ENCODE assay signal across 8 cellular contexts in genomic region chr19:19732579-19733501, GRCh38. TPM values are rescaled to one million over a fixed set of nuclear protein-coding genes. Genes with fewer than 3 reads are reported as not detected.
DNase-seq lines count a peak whose midpoint lies in the region; ATAC-seq, FAIRE-seq and TF ChIP-seq lines count a peak whose summit lies in the region.

TSS of gene ZNF14 (minus strand) at chr19:19733112. CDS start at chr19:19732958, 154 bp downstream.

- TF ChIP-seq CTCF in D721Med (IDR thresholded peaks at IDR 0.05; ENCODE audit: insufficient read depth, missing control alignments) (no peak), OCI-LY3 (IDR thresholded peaks at IDR 0.05; ENCODE audit: low read depth, low read length) (peak; percentile 39)

- H3K27ac ChIP-seq in OCI-LY3 (ENCODE audit: low read length) = peak within 1 kb of the TSS; percentile 45

- no peak for FAIRE-seq in D721Med (lab: Jason Lieb, UNC)

- peak within 1 kb of the TSS; percentile 91 for H2AFZ ChIP-seq in OCI-LY3 (ENCODE audit: low read depth, low read length)

- peak within 1 kb of the TSS; percentile 86 for H3K9ac ChIP-seq in OCI-LY3 (ENCODE audit: low read length)

- H4K20me1 ChIP-seq in OCI-LY3 (ENCODE audit: insufficient read depth, low read length) = no peaks in the 10 kb centered on the region

- H3K27me3 ChIP-seq in OCI-LY3 (ENCODE audit: low read depth, low read length) = no peaks in the 10 kb centered on the region

- peak; percentile 99 for ATAC-seq in GM21390 (IDR thresholded peaks at IDR 0.05; ENCODE audit: unreplicated experiment)

- peaks cover 4% of the 10 kb centered on the region for H3K4me1 ChIP-seq in OCI-LY3 (ENCODE audit: low read length)

- peak within 1 kb of the TSS; percentile 77 for H3K4me2 ChIP-seq in OCI-LY3 (ENCODE audit: low read length)

- peak; percentile 97 for DNase-seq in D721Med (ENCODE audit: insufficient read length, low spot score)
- peak in 72 of 76 experiments; percentile 31 to 94 (median 80) for DNase-seq in HUDEP-2 (lab: John Stamatoyannopoulos, UW; ENCODE audit: unreplicated experiment in 76 of 76)
- peak; percentile 86 for DNase-seq in activated T-cell treated with anti-CD3 and anti-CD28 coated beads for 48 hours (ENCODE audit: low read depth)
- peak; percentile 88 to 90 for DNase-seq in erythroblast (lab: John Stamatoyannopoulos, UW)
- DNase-seq in mucosa of gallbladder (ENCODE audit: low spot score) = peak; percentile 96
- peak; percentile 88 for DNase-seq in stimulated activated CD8-positive, alpha-beta memory T cell treated with anti-CD3 and anti-CD28 coated beads, Interleukin-4, amount 100 ng/mL, for 24 hours (ENCODE audit: low read depth)

- H3K9me3 ChIP-seq in OCI-LY3 (ENCODE audit: insufficient read depth, low read length) = peaks cover 18% of the 10 kb centered on the region; the same call in 1 of the 2 replicates

- H3K4me3 ChIP-seq in OCI-LY3 (ENCODE audit: low read length) = peak within 1 kb of the TSS; percentile 88

- peaks cover 51% of the 10 kb centered on the region for H3K79me2 ChIP-seq in OCI-LY3 (ENCODE audit: low read length)

- peaks cover 36% of the 10 kb centered on the region for H3K36me3 ChIP-seq in OCI-LY3 (replicated peaks; ENCODE audit: low read depth, low read length)

- peak; percentile 54 for TF ChIP-seq POLR2A in erythroblast (IDR thresholded peaks at IDR 0.05; ENCODE audit: low read length)

RNA-seq across cellular contexts. Expression of gene ZNF14, which starts in this region (rescaled TPM):
- 6.4 TPM for total RNA-seq in mucosa of gallbladder

Comparison
In these comparisons a context has a peak if more than half of its experiments do, and no peak if none do; other contexts are left out.
1. Peak in every context shown above with its lines: DNase-seq, ATAC-seq, H3K4me3 ChIP-seq and H3K27ac ChIP-seq.